Comparison of ENCODE assay signal across 29 cellular contexts in genomic region chr1:165581926-165582325, GRCh38. TPM values are rescaled to one million over a fixed set of nuclear protein-coding genes. Genes with fewer than 3 reads are reported as not detected.
"Had no signal": no experiment of that assay in that cellular context is flagged by ENCODE, and none has a peak within 500 bp of the region (broad histone marks: within the 10 kb centered on the region; RNA-seq: fewer than 3 reads in every experiment).

No MANE protein-coding gene starts in this region.

- H3K4me3 ChIP-seq: stomach, suprapubic skin, thoracic aorta, thyroid gland, tibial artery, tibial nerve, transverse colon, upper lobe of left lung, upper lobe of right lung, uterus, vagina had no signal

- ATAC-seq: stimulated activated effector memory CD8-positive, alpha-beta T cell treated with anti-CD3 and anti-CD28 coated beads, Interleukin-12 subunit alpha, Interleukin-12 subunit beta, amount 100 ng/mL, for 72 hours; stimulated activated memory B cell treated with anti-CD40 and anti-IgM and Interleukin-4, amounts not matched to agents 10 μg/mL and 1 μg/mL and 100 μg/mL, for 72 hours; stimulated activated naive B cell treated with anti-CD40 and anti-IgM and Interleukin-4, amounts not matched to agents 10 μg/mL and 1 μg/mL and 100 μg/mL, for 72 hours; stimulated activated naive CD8-positive, alpha-beta T cell treated with anti-CD3 and anti-CD28 coated beads, Interleukin-15, amount 100 ng/mL, for 72 hours; stimulated activated naive CD8-positive, alpha-beta T cell treated with anti-CD3 and anti-CD28 coated beads, Interleukin-15, Interleukin-2, amounts not matched to agents 100 U/mL and 50 U/mL, for 24 hours; upper lobe of right lung had no signal

- H3K4me1 ChIP-seq: stomach, suprapubic skin, thyroid gland, tibial artery, tibial nerve, transverse colon, upper lobe of left lung, upper lobe of right lung, uterus, vagina had no signal

- DNase-seq: stimulated activated CD4-positive, alpha-beta T cell treated with anti-CD3 and anti-CD28 coated beads, Interleukin-2, amount 100 ng/mL, for 48 hours; stimulated activated CD4-positive, alpha-beta T cell treated with anti-CD3 and anti-CD28 coated beads, Interleukin-4, amount 100 ng/mL, for 1 hour; stimulated activated CD4-positive, alpha-beta T cell treated with anti-CD3 and anti-CD28 coated beads, Interleukin-4, amount 100 ng/mL, for 24 hours; stimulated activated CD4-positive, alpha-beta T cell treated with anti-CD3 and anti-CD28 coated beads, Interleukin-4, amount 100 ng/mL, for 4 hours; stimulated activated CD8-positive, alpha-beta memory T cell treated with anti-CD3 and anti-CD28 coated beads, Interleukin-4, amount 100 ng/mL, for 48 hours; stimulated activated naive B cell treated with anti-CD40 and anti-IgM and Interleukin-4, amounts not matched to agents 10 μg/mL and 1 μg/mL and 100 μg/mL, for 72 hours; stimulated activated naive CD4-positive, alpha-beta T cell; stimulated activated naive CD4-positive, alpha-beta T cell treated with Interleukin-2 at 50 U/mL for 16 hours; stimulated activated naive CD8-positive, alpha-beta T cell treated with anti-CD3 and anti-CD28 coated beads, Interleukin-15, amount 100 ng/mL, for 72 hours; stimulated activated naive CD8-positive, alpha-beta T cell treated with anti-CD3 and anti-CD28 coated beads, Interleukin-15, Interleukin-2, amounts not matched to agents 100 U/mL and 50 U/mL, for 24 hours; stomach; substantia nigra; thyroid gland; tibial artery; transverse colon; trophoblast cell; upper lobe of right lung; uterus had no signal

- H3K36me3 ChIP-seq: stomach, suprapubic skin, thoracic aorta, thyroid gland, tibial artery, tibial nerve, transverse colon, upper lobe of left lung, upper lobe of right lung, uterus, vagina had no signal

- H3K27ac ChIP-seq: stomach, suprapubic skin, thoracic aorta, thyroid gland, tibial artery, tibial nerve, transverse colon, upper lobe of left lung, upper lobe of right lung, uterus, vagina had no signal

- H3K9me3 ChIP-seq: stomach, suprapubic skin, thoracic aorta, thyroid gland, tibial artery, tibial nerve, transverse colon, upper lobe of left lung, upper lobe of right lung, uterus, vagina had no signal

- H3K27me3 ChIP-seq: stomach, suprapubic skin, thyroid gland, tibial artery, tibial nerve, upper lobe of left lung, upper lobe of right lung, uterus, vagina had no signal

RNA-seq across cellular contexts. Expression of gene LRRC52, which starts 38.1 kb away (rescaled TPM):
- total RNA-seq: stomach, subcutaneous adipose tissue, suprapubic skin, temporal lobe, thoracic aorta, tibial nerve, transverse colon, ureter, urinary bladder, uterus, vagina had no signal
- polyA plus RNA-seq: stomach, urinary bladder had no signal
